In genomic region chr20:45419188-45420091, GRCh38 we compare ENCODE assay signal across 9 cellular contexts. TPM values are rescaled to one million over a fixed set of nuclear protein-coding genes. Genes with fewer than 3 reads are reported as not detected.
DNase-seq lines count a peak whose midpoint lies in the region; FAIRE-seq and TF ChIP-seq lines count a peak whose summit lies in the region.
"Had no signal": no experiment of that assay in that cellular context is flagged by ENCODE, and none has a peak within 500 bp of the region (broad histone marks: within the 10 kb centered on the region; RNA-seq: fewer than 3 reads in every experiment).

No MANE protein-coding gene starts in this region.

- no peaks in the 10 kb centered on the region for H3K27me3 Mint-ChIP-seq in astrocyte (ENCODE audit: low read depth, unreplicated experiment)

- peak overlapping the region; percentile 71 for H3K4me2 ChIP-seq in astrocyte (ENCODE audit: low read length)

- peak; percentile 6 for DNase-seq in NCI-H1436 (lab: John Stamatoyannopoulos, UW)
- no peak for DNase-seq in NCI-H1436 treated with DMSO at 0.1 percent for 48 hours (lab: John Stamatoyannopoulos, UW)
- DNase-seq in H4 (ENCODE audit: low spot score), result peak; percentile 44
- peak; percentile 53 for DNase-seq in NCI-H1105 treated with DMSO at 0.1 percent for 48 hours (lab: John Stamatoyannopoulos, UW)
- DNase-seq in astrocyte (ENCODE audit: low read depth), result peak; percentile 97
- DNase-seq in kidney epithelial cell (ENCODE audit: low read depth), result peak; percentile 85
- DNase-seq in substantia nigra (lab: John Stamatoyannopoulos, UW), result peak in 17 of 49 donors; percentile 19 to 70 (median 40)
- no peak for DNase-seq in MV-4-11 (lab: John Stamatoyannopoulos, UW)

- H3K27ac Mint-ChIP-seq in astrocyte (ENCODE audit: unreplicated experiment), result no peak overlapping the region

- TF ChIP-seq CTCF in astrocyte (IDR thresholded peaks at IDR 0.05; ENCODE audit: insufficient read depth, low read depth, low read length), result no peak
- no peak for TF ChIP-seq CTCF in kidney epithelial cell (IDR thresholded peaks at IDR 0.05; ENCODE audit: insufficient read depth, low read length, poor library complexity, severe bottlenecking)

- FAIRE-seq in astrocyte (lab: Jason Lieb, UNC), result peak; percentile 64
- FAIRE-seq: A204.1 had no signal

- H3K9me3 ChIP-seq in astrocyte (ENCODE audit: insufficient read depth, low read depth, low read length), result no peaks in the 10 kb centered on the region

- H3K27ac ChIP-seq in astrocyte (ENCODE audit: low read depth, low read length) (peak overlapping the region; percentile 90), substantia nigra (ENCODE audit: low read depth, low read length, poor library complexity, severe bottlenecking) (peak overlapping the region; percentile 86)

- H3K4me1 Mint-ChIP-seq in astrocyte (ENCODE audit: low read depth, unreplicated experiment), result no peaks in the 10 kb centered on the region

- H3K79me2 ChIP-seq in astrocyte (ENCODE audit: insufficient read depth, low read length), result peaks cover 29% of the 10 kb centered on the region

- peak overlapping the region; percentile 70 for H3K9ac ChIP-seq in astrocyte (ENCODE audit: low read length)

- H3K9me3 Mint-ChIP-seq in astrocyte (ENCODE audit: unreplicated experiment), result no peaks in the 10 kb centered on the region

- H3K4me3 ChIP-seq in astrocyte (ENCODE audit: insufficient read depth, low read depth, low read length) (no peak overlapping the region), kidney epithelial cell (ENCODE audit: low read depth, low read length) (no peak overlapping the region)

- no peak overlapping the region for H3K4me3 Mint-ChIP-seq in astrocyte (ENCODE audit: unreplicated experiment)

- peaks cover 27% of the 10 kb centered on the region for H3K4me1 ChIP-seq in astrocyte (ENCODE audit: insufficient read depth, low read length)

- H3K36me3 Mint-ChIP-seq in astrocyte (ENCODE audit: low read depth, unreplicated experiment), result no peaks in the 10 kb centered on the region

- H2AFZ ChIP-seq in astrocyte (ENCODE audit: low read depth, low read length), result no peak overlapping the region

- peaks cover 12% of the 10 kb centered on the region for H4K20me1 ChIP-seq in astrocyte (ENCODE audit: insufficient read depth, low read length)

- H3K36me3 ChIP-seq in astrocyte (ENCODE audit: insufficient read depth, low read length) (peaks cover 26% of the 10 kb centered on the region), kidney epithelial cell (ENCODE audit: control insufficient read depth, insufficient read depth, low read length) (peaks cover 4% of the 10 kb centered on the region)

- no peaks in the 10 kb centered on the region for H3K27me3 ChIP-seq in astrocyte (ENCODE audit: insufficient read depth, low read length)
- H3K27me3 ChIP-seq in kidney epithelial cell (ENCODE audit: control insufficient read depth, insufficient read depth, low read length), result no peaks in the 10 kb centered on the region

RNA-seq across cellular contexts. Expression of gene PIGT, which starts 3.5 kb away (rescaled TPM):
- 83.5 and 118 TPM in 2 replicates for total RNA-seq in H4 (2014; rRNA removed; shearing (Covaris generic))
- total RNA-seq in astrocyte (83.7 and 91.4 TPM in 2 replicates), kidney epithelial cell (69.8 and 92.7 TPM in 2 replicates)

RNA-seq across cellular contexts. Expression of gene DBNDD2, which starts 11.4 kb away (rescaled TPM):
- total RNA-seq in H4 (2014; rRNA removed; shearing (Covaris generic)), result 2.7 and 3.8 TPM in 2 replicates
- total RNA-seq in astrocyte, result 10.7 and 11.3 TPM in 2 replicates
- total RNA-seq in kidney epithelial cell, result 57.2 and 64.4 TPM in 2 replicates

RNA-seq across cellular contexts. Expression of gene TP53TG5, which starts 41.3 kb away (rescaled TPM):
- total RNA-seq in H4 (2014; rRNA removed; shearing (Covaris generic)), result not detected in 2 replicates
- total RNA-seq in astrocyte, result not detected in 2 replicates
- total RNA-seq in kidney epithelial cell, result not detected in 2 replicates

RNA-seq across cellular contexts. Expression of gene WFDC2, which starts 50.1 kb away (rescaled TPM):
- total RNA-seq in H4 (2014; rRNA removed; shearing (Covaris generic)), result not detected in 2 replicates
- total RNA-seq in astrocyte, result 2.4 and 4.1 TPM in 2 replicates
- 78.5 and 84.9 TPM in 2 replicates for total RNA-seq in kidney epithelial cell

RNA-seq across cellular contexts. Expression of gene SYS1, which starts 56.5 kb away (rescaled TPM):
- 15.4 and 20.8 TPM in 2 replicates for total RNA-seq in H4 (2014; rRNA removed; shearing (Covaris generic))
- total RNA-seq in astrocyte (20.4 and 25.2 TPM in 2 replicates), kidney epithelial cell (54.3 and 55.2 TPM in 2 replicates)

Comparison
In these comparisons a context has a peak if more than half of its experiments do, and no peak if none do; other contexts are left out.
1. DNase-seq: peak in NCI-H1436 (single experiment), H4 (single experiment), NCI-H1105 treated with DMSO at 0.1 percent for 48 hours (single experiment), astrocyte (single experiment) and kidney epithelial cell (single experiment); none in NCI-H1436 treated with DMSO at 0.1 percent for 48 hours (single experiment) and MV-4-11 (single experiment).